1 cellular context compared by ENCODE assay signal in genomic region chr16:84630009-84630408, GRCh38.
TF ChIP-seq lines count a peak whose summit lies in the region.

No MANE protein-coding gene starts in this region.

TF ChIP-seq in HEK293, 187 proteins besides CTCF, POLR2A, EP300 and RAD21 (continued from another document and continues in another):
- TF ChIP-seq, protein P1, sequence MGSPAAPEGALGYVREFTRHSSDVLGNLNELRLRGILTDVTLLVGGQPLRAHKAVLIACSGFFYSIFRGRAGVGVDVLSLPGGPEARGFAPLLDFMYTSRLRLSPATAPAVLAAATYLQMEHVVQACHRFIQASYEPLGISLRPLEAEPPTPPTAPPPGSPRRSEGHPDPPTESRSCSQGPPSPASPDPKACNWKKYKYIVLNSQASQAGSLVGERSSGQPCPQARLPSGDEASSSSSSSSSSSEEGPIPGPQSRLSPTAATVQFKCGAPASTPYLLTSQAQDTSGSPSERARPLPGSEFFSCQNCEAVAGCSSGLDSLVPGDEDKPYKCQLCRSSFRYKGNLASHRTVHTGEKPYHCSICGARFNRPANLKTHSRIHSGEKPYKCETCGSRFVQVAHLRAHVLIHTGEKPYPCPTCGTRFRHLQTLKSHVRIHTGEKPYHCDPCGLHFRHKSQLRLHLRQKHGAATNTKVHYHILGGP (tag by site-specific recombination; IDR thresholded peaks at IDR 0.05), result no peak
- TF ChIP-seq ZNF10 (tag by site-specific recombination; IDR thresholded peaks at IDR 0.05), result no peak
- TF ChIP-seq, protein P2, sequence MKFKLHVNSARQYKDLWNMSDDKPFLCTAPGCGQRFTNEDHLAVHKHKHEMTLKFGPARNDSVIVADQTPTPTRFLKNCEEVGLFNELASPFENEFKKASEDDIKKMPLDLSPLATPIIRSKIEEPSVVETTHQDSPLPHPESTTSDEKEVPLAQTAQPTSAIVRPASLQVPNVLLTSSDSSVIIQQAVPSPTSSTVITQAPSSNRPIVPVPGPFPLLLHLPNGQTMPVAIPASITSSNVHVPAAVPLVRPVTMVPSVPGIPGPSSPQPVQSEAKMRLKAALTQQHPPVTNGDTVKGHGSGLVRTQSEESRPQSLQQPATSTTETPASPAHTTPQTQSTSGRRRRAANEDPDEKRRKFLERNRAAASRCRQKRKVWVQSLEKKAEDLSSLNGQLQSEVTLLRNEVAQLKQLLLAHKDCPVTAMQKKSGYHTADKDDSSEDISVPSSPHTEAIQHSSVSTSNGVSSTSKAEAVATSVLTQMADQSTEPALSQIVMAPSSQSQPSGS (tag by site-specific recombination; IDR thresholded peaks at IDR 0.05; ENCODE audit: low read depth), result no peak
- peak; percentile 55; the same call in 1 of the 2 replicates for TF ChIP-seq ZNF266 (tag by site-specific recombination; IDR thresholded peaks at IDR 0.05; ENCODE audit: low read depth)
- TF ChIP-seq, protein P3, sequence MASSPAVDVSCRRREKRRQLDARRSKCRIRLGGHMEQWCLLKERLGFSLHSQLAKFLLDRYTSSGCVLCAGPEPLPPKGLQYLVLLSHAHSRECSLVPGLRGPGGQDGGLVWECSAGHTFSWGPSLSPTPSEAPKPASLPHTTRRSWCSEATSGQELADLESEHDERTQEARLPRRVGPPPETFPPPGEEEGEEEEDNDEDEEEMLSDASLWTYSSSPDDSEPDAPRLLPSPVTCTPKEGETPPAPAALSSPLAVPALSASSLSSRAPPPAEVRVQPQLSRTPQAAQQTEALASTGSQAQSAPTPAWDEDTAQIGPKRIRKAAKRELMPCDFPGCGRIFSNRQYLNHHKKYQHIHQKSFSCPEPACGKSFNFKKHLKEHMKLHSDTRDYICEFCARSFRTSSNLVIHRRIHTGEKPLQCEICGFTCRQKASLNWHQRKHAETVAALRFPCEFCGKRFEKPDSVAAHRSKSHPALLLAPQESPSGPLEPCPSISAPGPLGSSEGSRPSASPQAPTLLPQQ (tag by site-specific recombination; IDR thresholded peaks at IDR 0.05), result no peak
- TF ChIP-seq YY1 (tag by site-specific recombination; IDR thresholded peaks at IDR 0.05), result no peak
- no peak for TF ChIP-seq ZNF677 (tag by site-specific recombination; IDR thresholded peaks at IDR 0.05)
- no peak for TF ChIP-seq ZNF785 (tag by site-specific recombination; IDR thresholded peaks at IDR 0.05)
- no peak for TF ChIP-seq ZFP3 (tag by site-specific recombination; IDR thresholded peaks at IDR 0.05; ENCODE audit: low read depth)
- no peak for TF ChIP-seq ZNF514 (tag by site-specific recombination; IDR thresholded peaks at IDR 0.05)
- no peak for TF ChIP-seq ZNF658 (tag by site-specific recombination; IDR thresholded peaks at IDR 0.05)
- TF ChIP-seq TSHZ1 (tag by site-specific recombination; IDR thresholded peaks at IDR 0.05; ENCODE audit: borderline replicate concordance), result no peak
- no peak for TF ChIP-seq ZNF155 (tag by site-specific recombination; IDR thresholded peaks at IDR 0.05)
- TF ChIP-seq ZSCAN18 (tag by site-specific recombination; IDR thresholded peaks at IDR 0.05), result no peak
- no peak for TF ChIP-seq ZNF624 (tag by site-specific recombination; IDR thresholded peaks at IDR 0.05)
- TF ChIP-seq ZNF214 (tag by site-specific recombination; IDR thresholded peaks at IDR 0.05; ENCODE audit: borderline replicate concordance), result no peak
- TF ChIP-seq ZNF654 (tag by site-specific recombination; IDR thresholded peaks at IDR 0.05; ENCODE audit: low read depth), result peak; percentile 44
- TF ChIP-seq ZNF837 (tag by site-specific recombination; IDR thresholded peaks at IDR 0.05), result no peak
- no peak for TF ChIP-seq ZBTB7A (tag by site-specific recombination; IDR thresholded peaks at IDR 0.05; ENCODE audit: low read depth)
- peak; percentile 74 for TF ChIP-seq ZBTB8A (tag by site-specific recombination; IDR thresholded peaks at IDR 0.05)
- no peak for TF ChIP-seq SCRT2 (tag by site-specific recombination; IDR thresholded peaks at IDR 0.05)
- TF ChIP-seq GLI2 (tag by site-specific recombination; IDR thresholded peaks at IDR 0.05; ENCODE audit: borderline replicate concordance, low read depth), result no peak; the same call in 1 of the 2 replicates
- no peak for TF ChIP-seq KLF7 (tag by site-specific recombination; IDR thresholded peaks at IDR 0.05; ENCODE audit: borderline replicate concordance)
- TF ChIP-seq ZNF449 (tag by site-specific recombination; IDR thresholded peaks at IDR 0.05), result no peak
- TF ChIP-seq ZBTB48 (tag by site-specific recombination; IDR thresholded peaks at IDR 0.05), result no peak
- no peak for TF ChIP-seq ZNF211 (tag by site-specific recombination; IDR thresholded peaks at IDR 0.05; ENCODE audit: low read depth)
- TF ChIP-seq ZNF777 (tag by site-specific recombination; IDR thresholded peaks at IDR 0.05; ENCODE audit: borderline replicate concordance), result no peak
- TF ChIP-seq ZNF366 (tag by site-specific recombination; conservative IDR thresholded peaks at IDR 0.05), result no peak
- no peak for TF ChIP-seq ZNF23 (tag by site-specific recombination; IDR thresholded peaks at IDR 0.05; ENCODE audit: borderline replicate concordance)
- no peak for TF ChIP-seq ZNF792 (tag by site-specific recombination; IDR thresholded peaks at IDR 0.05)
- TF ChIP-seq, protein P4, sequence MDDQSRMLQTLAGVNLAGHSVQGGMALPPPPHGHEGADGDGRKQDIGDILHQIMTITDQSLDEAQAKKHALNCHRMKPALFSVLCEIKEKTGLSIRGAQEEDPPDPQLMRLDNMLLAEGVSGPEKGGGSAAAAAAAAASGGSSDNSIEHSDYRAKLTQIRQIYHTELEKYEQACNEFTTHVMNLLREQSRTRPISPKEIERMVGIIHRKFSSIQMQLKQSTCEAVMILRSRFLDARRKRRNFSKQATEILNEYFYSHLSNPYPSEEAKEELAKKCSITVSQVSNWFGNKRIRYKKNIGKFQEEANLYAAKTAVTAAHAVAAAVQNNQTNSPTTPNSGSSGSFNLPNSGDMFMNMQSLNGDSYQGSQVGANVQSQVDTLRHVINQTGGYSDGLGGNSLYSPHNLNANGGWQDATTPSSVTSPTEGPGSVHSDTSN (CRISPR knock-in tag; IDR thresholded peaks at IDR 0.05), result no peak
- no peak; the same call in 1 of the 2 replicates for TF ChIP-seq OVOL3 (tag by site-specific recombination; IDR thresholded peaks at IDR 0.05)
- TF ChIP-seq ZNF18 (tag by site-specific recombination; IDR thresholded peaks at IDR 0.05), result no peak
- TF ChIP-seq ZBTB21 (tag by site-specific recombination; IDR thresholded peaks at IDR 0.05), result 0 out of 2 replicates have a peak, but pooled peaks have one; percentile 48
- TF ChIP-seq ZNF121 (tag by site-specific recombination; IDR thresholded peaks at IDR 0.05), result no peak
- TF ChIP-seq ZNF776 (tag by site-specific recombination; IDR thresholded peaks at IDR 0.05; ENCODE audit: borderline replicate concordance), result no peak
- TF ChIP-seq, protein P5, sequence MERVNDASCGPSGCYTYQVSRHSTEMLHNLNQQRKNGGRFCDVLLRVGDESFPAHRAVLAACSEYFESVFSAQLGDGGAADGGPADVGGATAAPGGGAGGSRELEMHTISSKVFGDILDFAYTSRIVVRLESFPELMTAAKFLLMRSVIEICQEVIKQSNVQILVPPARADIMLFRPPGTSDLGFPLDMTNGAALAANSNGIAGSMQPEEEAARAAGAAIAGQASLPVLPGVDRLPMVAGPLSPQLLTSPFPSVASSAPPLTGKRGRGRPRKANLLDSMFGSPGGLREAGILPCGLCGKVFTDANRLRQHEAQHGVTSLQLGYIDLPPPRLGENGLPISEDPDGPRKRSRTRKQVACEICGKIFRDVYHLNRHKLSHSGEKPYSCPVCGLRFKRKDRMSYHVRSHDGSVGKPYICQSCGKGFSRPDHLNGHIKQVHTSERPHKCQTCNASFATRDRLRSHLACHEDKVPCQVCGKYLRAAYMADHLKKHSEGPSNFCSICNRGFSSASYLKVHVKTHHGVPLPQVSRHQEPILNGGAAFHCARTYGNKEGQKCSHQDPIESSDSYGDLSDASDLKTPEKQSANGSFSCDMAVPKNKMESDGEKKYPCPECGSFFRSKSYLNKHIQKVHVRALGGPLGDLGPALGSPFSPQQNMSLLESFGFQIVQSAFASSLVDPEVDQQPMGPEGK (tag by site-specific recombination; IDR thresholded peaks at IDR 0.05), result no peak
- no peak for TF ChIP-seq SALL2 (tag by site-specific recombination; IDR thresholded peaks at IDR 0.05; ENCODE audit: borderline replicate concordance)
- no peak for TF ChIP-seq ZNF670 (tag by site-specific recombination; IDR thresholded peaks at IDR 0.05; ENCODE audit: low read depth)
- TF ChIP-seq ZNF404 (tag by site-specific recombination; IDR thresholded peaks at IDR 0.05), result no peak; the same call in 1 of the 2 replicates
- TF ChIP-seq ZFP37 (tag by site-specific recombination; IDR thresholded peaks at IDR 0.05), result no peak
- TF ChIP-seq GLIS1 (tag by site-specific recombination; IDR thresholded peaks at IDR 0.05), result no peak
- TF ChIP-seq PRDM1 (tag by site-specific recombination; IDR thresholded peaks at IDR 0.05), result no peak
- peak; percentile 86 for TF ChIP-seq ZNF555 (tag by site-specific recombination; conservative IDR thresholded peaks at IDR 0.05)
- TF ChIP-seq ZXDB (tag by site-specific recombination; IDR thresholded peaks at IDR 0.05), result peak; percentile 87
- no peak for TF ChIP-seq ZNF350 (tag by site-specific recombination; IDR thresholded peaks at IDR 0.05)
- TF ChIP-seq REPIN1 (tag by site-specific recombination; IDR thresholded peaks at IDR 0.05; ENCODE audit: low read depth), result no peak
- no peak for TF ChIP-seq RBAK (tag by site-specific recombination; IDR thresholded peaks at IDR 0.05)
- no peak for TF ChIP-seq ZNF157 (tag by site-specific recombination; IDR thresholded peaks at IDR 0.05)
- TF ChIP-seq ZNF629 (tag by site-specific recombination; IDR thresholded peaks at IDR 0.05), result peak; percentile 58; the same call in 1 of the 2 replicates
- no peak for TF ChIP-seq ZNF175 (tag by site-specific recombination; IDR thresholded peaks at IDR 0.05)
- TF ChIP-seq, protein P6, sequence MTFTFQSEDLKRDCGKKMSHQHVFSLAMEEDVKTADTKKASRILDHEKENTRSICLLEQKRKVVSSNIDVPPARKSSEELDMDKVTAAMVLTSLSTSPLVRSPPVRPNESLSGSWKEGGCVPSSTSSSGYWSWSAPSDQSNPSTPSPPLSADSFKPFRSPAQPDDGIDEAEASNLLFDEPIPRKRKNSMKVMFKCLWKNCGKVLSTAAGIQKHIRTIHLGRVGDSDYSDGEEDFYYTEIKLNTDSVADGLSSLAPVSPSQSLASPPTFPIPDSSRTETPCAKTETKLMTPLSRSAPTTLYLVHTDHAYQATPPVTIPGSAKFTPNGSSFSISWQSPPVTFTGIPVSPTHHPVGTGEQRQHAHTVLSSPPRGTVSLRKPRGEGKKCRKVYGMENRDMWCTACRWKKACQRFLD (tag by site-specific recombination; IDR thresholded peaks at IDR 0.05), result no peak
